In the genomic region with DNA sequence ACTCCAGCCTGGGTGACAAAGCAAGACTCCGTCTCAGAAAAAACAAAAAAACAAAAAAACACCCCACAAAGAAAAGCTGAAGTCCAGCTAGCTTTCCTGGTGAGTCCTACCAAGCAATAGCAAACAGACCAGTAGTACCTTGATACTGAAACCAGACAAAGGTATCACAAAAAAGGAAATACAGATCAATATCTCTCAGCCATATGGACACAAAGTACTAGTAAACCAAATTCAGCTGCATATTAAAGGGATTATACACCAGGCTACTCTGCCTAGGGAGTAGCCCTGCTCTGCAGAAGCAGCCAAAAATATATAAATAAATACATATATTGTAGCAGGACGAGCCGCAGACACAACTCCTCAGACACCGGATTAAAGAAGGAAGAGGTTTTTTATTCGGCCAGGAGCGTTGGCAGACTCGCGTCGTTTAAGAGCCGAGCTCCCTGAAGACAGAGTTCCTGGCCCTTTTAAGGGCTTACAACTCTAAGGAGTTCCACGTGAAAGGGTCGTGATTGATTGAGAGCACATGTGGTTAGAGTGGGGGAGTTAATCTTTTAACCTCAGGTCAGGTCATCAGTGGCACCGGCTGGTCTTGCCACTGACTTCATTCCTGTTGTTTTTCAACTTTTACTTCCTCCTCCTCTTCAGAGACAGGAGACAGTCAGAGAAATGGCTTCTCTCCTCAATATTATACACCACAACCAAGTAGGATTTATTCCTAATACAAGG, we compare ENCODE assay signal across 9 cellular contexts. TPM values are rescaled to one million over a fixed set of nuclear protein-coding genes. Genes with fewer than 3 reads are reported as not detected.
DNase-seq lines count a peak whose midpoint lies in the region; ATAC-seq and TF ChIP-seq lines count a peak whose summit lies in the region.
"Had no signal": no experiment of that assay in that cellular context is flagged by ENCODE, and none has a peak within 500 bp of the region (broad histone marks: within the 10 kb centered on the region; RNA-seq: fewer than 3 reads in every experiment).

No MANE protein-coding gene starts in this region.

- peak overlapping the region; percentile 21 for H3K4me3 ChIP-seq in coronary artery
- H3K4me3 ChIP-seq in neutrophil (ENCODE audit: low read depth in 1 of 2, low read length in 1 of 2): peak overlapping the region; percentile 68 to 73

- in situ Hi-C loops in Caki2 (cut with HindIII; ENCODE audit: low pct_unique_long_range_greater_than_20kb, low sequenced_read_pairs): no loop called here

- H3K36me3 ChIP-seq in neutrophil: no peaks in the 10 kb centered on the region
- H3K36me3 ChIP-seq: gastroesophageal sphincter had no signal

- TF ChIP-seq CTCF in coronary artery (IDR thresholded peaks at IDR 0.05) (no peak), neutrophil (IDR thresholded peaks at IDR 0.05) (no peak)

- no peak for ATAC-seq in GM19455 (IDR thresholded peaks at IDR 0.05; ENCODE audit: unreplicated experiment)
- ATAC-seq: gastroesophageal sphincter had no signal

- H3K27me3 ChIP-seq in neutrophil: no peaks in the 10 kb centered on the region

- H3K27ac ChIP-seq in coronary artery: no peak overlapping the region
- peak overlapping the region; percentile 86 for H3K27ac ChIP-seq in neutrophil
- H3K27ac ChIP-seq: gastroesophageal sphincter had no signal

- no peaks in the 10 kb centered on the region for H3K9me3 ChIP-seq in neutrophil
- H3K9me3 ChIP-seq: gastroesophageal sphincter had no signal

- peaks cover 12 to 19% of the 10 kb centered on the region in 2 experiments for H3K4me1 ChIP-seq in neutrophil (ENCODE audit: control insufficient read depth in 1 of 2, insufficient read depth in 1 of 2, low read depth in 1 of 2, low read length in 1 of 2)

- DNase-seq in Caki2 (ENCODE audit: low read depth) (peak; percentile 60), NCI-H524 (lab: John Stamatoyannopoulos, UW) (peak; percentile 31 to 75), coronary artery (ENCODE audit: low spot score) (no peak), NCI-H2227 (lab: John Stamatoyannopoulos, UW; ENCODE audit: unreplicated experiment) (no peak), HUDEP-2 (lab: John Stamatoyannopoulos, UW; ENCODE audit: unreplicated experiment in 76 of 76) (no peak), NCI-H1436 (lab: John Stamatoyannopoulos, UW) (no peak)

RNA-seq across cellular contexts. Expression of gene DTNB, which starts 38.4 kb away (rescaled TPM):
- 6.3 and 12.3 TPM in 2 replicates for total RNA-seq in Caki2 (2014; rRNA removed; shearing (Covaris generic); ENCODE audit: low replicate concordance)

Comparison
In these comparisons a context has a peak if more than half of its experiments do, and no peak if none do; other contexts are left out.
1. DNase-seq: peak in Caki2 (single experiment) and NCI-H524 (2 of 2); none in coronary artery (single experiment), NCI-H2227 (single experiment), HUDEP-2 (0 of 76) and NCI-H1436 (single experiment).